8 cellular contexts compared by ENCODE assay signal in the genomic region with DNA sequence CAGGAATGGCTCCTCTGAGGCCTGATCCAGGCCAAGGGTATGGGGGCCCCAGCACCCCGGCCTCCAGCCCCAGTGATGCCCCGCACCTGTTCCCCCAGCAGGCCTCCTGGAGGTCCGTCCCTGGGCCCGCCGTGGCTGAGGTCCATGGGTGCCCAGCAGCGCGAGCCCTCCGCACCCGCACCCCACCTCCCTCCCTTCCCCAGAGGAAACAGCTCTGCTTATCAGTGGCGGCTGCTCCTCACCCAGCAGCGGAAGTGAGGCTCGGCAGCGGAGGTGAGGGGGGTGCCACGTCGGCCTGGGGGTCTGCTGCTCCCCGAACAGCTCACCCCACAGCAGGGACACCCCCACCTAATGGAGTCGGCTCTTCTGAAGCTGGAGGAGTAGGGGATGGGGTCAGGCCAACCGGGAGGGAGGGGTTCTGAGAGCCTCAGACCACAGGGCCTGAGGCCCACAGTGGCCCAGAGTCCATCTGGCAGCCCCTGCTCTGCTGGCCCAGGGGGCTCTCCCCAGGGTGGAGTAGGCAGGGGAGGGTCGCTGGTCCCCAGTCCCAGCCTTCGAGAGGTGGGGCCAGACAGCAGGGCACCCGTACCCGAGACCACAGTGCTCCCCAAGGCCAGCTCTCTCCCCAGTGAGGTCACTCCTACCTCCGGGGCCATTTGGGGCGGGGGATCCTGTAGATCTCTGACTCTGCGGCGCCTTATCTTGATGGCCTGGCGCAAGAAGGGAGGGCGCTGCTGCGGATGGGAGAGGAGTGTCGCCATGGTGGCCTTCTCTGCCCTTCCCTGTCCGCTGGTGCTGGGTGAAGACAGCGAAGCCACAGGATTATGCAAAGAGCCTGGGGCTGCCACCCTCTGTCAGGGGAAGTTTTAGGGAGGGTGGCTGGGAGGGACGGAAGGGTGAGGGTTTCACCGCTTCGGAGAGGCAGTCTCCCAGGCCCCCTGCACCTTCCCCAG. TPM values are rescaled to one million over a fixed set of nuclear protein-coding genes. Genes with fewer than 3 reads are reported as not detected.
DNase-seq lines count a peak whose midpoint lies in the region; ATAC-seq and TF ChIP-seq lines count a peak whose summit lies in the region.

A gene (minus strand): TSS at position 828 of the 953 bp plus-strand sequence. CDS start 67 bp downstream, at position 761.

- no peak for ATAC-seq in body of pancreas

- no peaks in the 10 kb centered on the region for H3K27me3 Mint-ChIP-seq in mesothelial cell of epicardium (ENCODE audit: low read depth)

- no peak within 1 kb of the TSS for H3K4me3 ChIP-seq in body of pancreas
- peak within 1 kb of the TSS in 3 of 4 donors; percentile 15 to 36 (median 32) for H3K4me3 ChIP-seq in tibial nerve

- H3K4me3 Mint-ChIP-seq in mesothelial cell of epicardium, result no peak within 1 kb of the TSS

- H3K4me1 ChIP-seq in body of pancreas, result peaks cover 53% of the 10 kb centered on the region
- H3K4me1 ChIP-seq in tibial nerve, result peaks cover 0 to 47% (median 19%) of the 10 kb centered on the region in 4 donors

- H3K27me3 ChIP-seq in body of pancreas (no peaks in the 10 kb centered on the region), tibial nerve (no peaks in the 10 kb centered on the region)

- intact Hi-C loops in body of pancreas (cut with DNase I), result no loop called here

- H3K27ac ChIP-seq in body of pancreas (peak within 1 kb of the TSS; percentile 86 to 97 (median 94)), tibial nerve (peak within 1 kb of the TSS; percentile 36 to 85 (median 80))

- H3K27ac Mint-ChIP-seq in mesothelial cell of epicardium, result peak within 1 kb of the TSS; percentile 88

- H3K36me3 ChIP-seq in body of pancreas (replicated peaks in 1 of 2; ENCODE audit: insufficient read depth in 1 of 2, low read depth in 2 of 2), result no peaks in the 10 kb centered on the region
- H3K36me3 ChIP-seq in tibial nerve, result peaks cover 0 to 81% (median 25%) of the 10 kb centered on the region in 3 donors

- H3K36me3 Mint-ChIP-seq in mesothelial cell of epicardium, result peaks cover 11% of the 10 kb centered on the region

- no peak for TF ChIP-seq CTCF in body of pancreas (IDR thresholded peaks at IDR 0.05)
- no peak for TF ChIP-seq CTCF in mesothelial cell of epicardium (IDR thresholded peaks at IDR 0.05; ENCODE audit: unreplicated experiment)
- no peak for TF ChIP-seq CTCF in tibial nerve (IDR thresholded peaks at IDR 0.05)

- no peaks in the 10 kb centered on the region for H3K9me3 Mint-ChIP-seq in mesothelial cell of epicardium

- TF ChIP-seq EP300 in tibial nerve (IDR thresholded peaks at IDR 0.05), result no peak

- H3K9me3 ChIP-seq in body of pancreas (no peaks in the 10 kb centered on the region), tibial nerve (no peaks in the 10 kb centered on the region)

- TF ChIP-seq POLR2A in body of pancreas (IDR thresholded peaks at IDR 0.05) (no peak), tibial nerve (IDR thresholded peaks at IDR 0.05) (no peak)

- peak; percentile 23 for DNase-seq in NK-92 treated with Interleukin-12 subunit alpha and Interleukin-12 subunit beta, amount 100 ng/mL, for 24 hours (lab: John Stamatoyannopoulos, UW)
- DNase-seq in NK-92 (lab: John Stamatoyannopoulos, UW; ENCODE audit: unreplicated experiment) (no peak), T-helper 22 cell (ENCODE audit: low read depth) (peak; percentile 57), body of pancreas (peak; percentile 42 to 51 (median 46)), mesothelial cell of epicardium (ENCODE audit: low spot score in 2 of 2, unreplicated experiment in 2 of 2) (no peak), tibial nerve (ENCODE audit: low spot score in 2 of 2) (no peak), NCI-H526 treated with DMSO at 0.1 percent for 48 hours (lab: John Stamatoyannopoulos, UW) (no peak), cerebellar nuclear complex (lab: John Stamatoyannopoulos, UW) (no peak)

- 54 to 78% methylated on average over 12 to 15 of the region's 35 CpGs for WGBS in body of pancreas, 2 donors
- WGBS in tibial nerve, 2 donors, result 74 to 75% methylated on average over 18 to 32 of the region's 35 CpGs

- peaks cover 17% of the 10 kb centered on the region for H3K4me1 Mint-ChIP-seq in mesothelial cell of epicardium

RNA-seq across cellular contexts. Expression of the gene that starts here (rescaled TPM):
- total RNA-seq in body of pancreas (10 to 100 TPM in 1 of 2 donors, 1 to 10 TPM in 1; 8.6 to 21.8 TPM), mesothelial cell of epicardium (6.0 to 7.7 TPM (median 6.8 TPM) in 3 replicates), tibial nerve (10 to 100 TPM; 10.5 to 53.1 (median 22.6) TPM)

Comparison
In these comparisons a context has a peak if more than half of its experiments do, and no peak if none do; other contexts are left out.
1. DNase-seq: peak in NK-92 treated with Interleukin-12 subunit alpha and Interleukin-12 subunit beta, amount 100 ng/mL, for 24 hours (single experiment), T-helper 22 cell (single experiment) and body of pancreas (4 of 4); none in NK-92 (single experiment), mesothelial cell of epicardium (0 of 2), tibial nerve (0 of 2), NCI-H526 treated with DMSO at 0.1 percent for 48 hours (single experiment) and cerebellar nuclear complex (0 of 2).
2. H3K4me3 ChIP-seq: peak in tibial nerve (3 of 4); none in body of pancreas (0 of 2).